ENCODE assay signal across 1 cellular context in the genomic region with DNA sequence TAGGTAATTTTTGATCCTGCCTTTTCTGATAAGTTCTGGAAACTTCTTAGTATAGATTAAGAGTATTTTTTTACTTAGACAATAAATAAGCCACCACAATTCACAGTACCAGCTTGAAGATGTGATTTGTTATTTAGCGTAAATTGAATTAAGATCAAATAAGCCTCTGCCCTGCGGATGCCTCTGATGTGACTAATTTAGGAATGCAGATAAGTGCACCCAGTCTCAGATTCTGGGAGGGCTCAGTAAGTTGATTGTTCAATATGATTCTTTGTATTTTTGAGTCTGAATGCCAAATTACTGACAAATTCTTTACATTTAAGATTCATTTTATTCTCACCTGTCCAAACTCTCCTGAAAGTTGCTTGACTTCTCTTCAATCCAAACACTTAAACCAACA.
TF ChIP-seq lines count a peak whose summit lies in the region.

No MANE protein-coding gene starts in this region.

TF ChIP-seq in IMR-90, 13 proteins besides CTCF, POLR2A, EP300 and RAD21 (continued from another document):
- TF ChIP-seq, protein P1, sequence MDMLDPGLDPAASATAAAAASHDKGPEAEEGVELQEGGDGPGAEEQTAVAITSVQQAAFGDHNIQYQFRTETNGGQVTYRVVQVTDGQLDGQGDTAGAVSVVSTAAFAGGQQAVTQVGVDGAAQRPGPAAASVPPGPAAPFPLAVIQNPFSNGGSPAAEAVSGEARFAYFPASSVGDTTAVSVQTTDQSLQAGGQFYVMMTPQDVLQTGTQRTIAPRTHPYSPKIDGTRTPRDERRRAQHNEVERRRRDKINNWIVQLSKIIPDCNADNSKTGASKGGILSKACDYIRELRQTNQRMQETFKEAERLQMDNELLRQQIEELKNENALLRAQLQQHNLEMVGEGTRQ (IDR thresholded peaks at IDR 0.05; ENCODE audit: low read depth, low read length), result no peak
- TF ChIP-seq MAZ (IDR thresholded peaks at IDR 0.05; ENCODE audit: borderline replicate concordance, low read depth, low read length) (no peak), NFE2L2 (IDR thresholded peaks at IDR 0.05; ENCODE audit: low read depth, low read length) (no peak), RCOR1 (IDR thresholded peaks at IDR 0.05; ENCODE audit: insufficient replicate concordance, low read length) (no peak)
TF ChIP-seq in IMR-90: peak in this region for 0.
